In the genomic region with DNA sequence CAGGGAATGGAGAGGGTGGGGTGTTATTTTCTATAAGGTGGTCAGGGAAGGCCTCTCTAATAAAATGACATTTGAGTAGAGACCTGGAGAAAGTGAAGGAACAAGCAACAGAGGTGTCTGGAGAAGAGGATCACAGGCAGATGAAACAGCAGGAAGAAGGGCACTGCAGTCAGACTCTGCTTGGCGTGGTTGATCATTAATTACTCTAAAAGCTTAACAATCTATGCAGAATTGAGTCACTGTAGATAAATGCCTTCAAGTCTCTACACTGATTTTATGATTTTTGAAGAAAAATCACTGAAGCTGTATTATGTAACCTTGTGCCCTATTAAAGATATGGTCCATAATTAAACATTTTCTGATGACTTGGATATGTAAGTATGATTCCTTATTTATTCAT, we compare ENCODE assay signal across 20 cellular contexts.
"Had no signal": no experiment of that assay in that cellular context is flagged by ENCODE, and none has a peak within 500 bp of the region (broad histone marks: within the 10 kb centered on the region; RNA-seq: fewer than 3 reads in every experiment).

No MANE protein-coding gene starts in this region.

- H3K27me3 Mint-ChIP-seq: activated naive CD4-positive, alpha-beta T cell treated with anti-CD3 and anti-CD28 coated beads, Interleukin-2, amount 10 ng/mL, durations not matched to agents 7 days and 5 days; memory B cell; naive thymus-derived CD8-positive, alpha-beta T cell; stimulated activated naive CD8-positive, alpha-beta T cell treated with anti-CD3 and anti-CD28 coated beads, Interleukin-15, amount 100 ng/mL, for 72 hours had no signal

- H3K27ac Mint-ChIP-seq: activated naive CD4-positive, alpha-beta T cell treated with anti-CD3 and anti-CD28 coated beads, Interleukin-2, amount 10 ng/mL, durations not matched to agents 7 days and 5 days; memory B cell; stimulated activated naive CD8-positive, alpha-beta T cell treated with anti-CD3 and anti-CD28 coated beads, Interleukin-15, amount 100 ng/mL, for 72 hours had no signal

- H3K27me3 ChIP-seq: ascending aorta, neutrophil, pancreas, right lobe of liver, suprapubic skin had no signal

- H3K4me1 ChIP-seq: pancreas had no signal

- H3K9me3 ChIP-seq: ascending aorta, left ventricle myocardium inferior, neutrophil, pancreas, right lobe of liver, suprapubic skin had no signal

- ATAC-seq: activated T-cell treated with anti-CD3 and anti-CD28 coated beads, Interleukin-2, amount 50 U/mL, for 4 hours; naive thymus-derived CD8-positive, alpha-beta T cell; stimulated activated naive CD8-positive, alpha-beta T cell treated with anti-CD3 and anti-CD28 coated beads, Interleukin-15, amount 100 ng/mL, for 72 hours had no signal

- H3K4me3 Mint-ChIP-seq: activated naive CD4-positive, alpha-beta T cell treated with anti-CD3 and anti-CD28 coated beads, Interleukin-2, amount 10 ng/mL, durations not matched to agents 7 days and 5 days; activated T-cell treated with anti-CD3 and anti-CD28 coated beads, Interleukin-2, amount 50 U/mL, for 4 hours; memory B cell; stimulated activated naive CD8-positive, alpha-beta T cell treated with anti-CD3 and anti-CD28 coated beads, Interleukin-15, amount 100 ng/mL, for 72 hours had no signal

- DNase-seq: activated CD4-positive, alpha-beta T cell treated with anti-CD3 and anti-CD28 coated beads, Interleukin-2, amount 50 U/mL, for 1 hour; activated CD4-positive, CD25-positive, alpha-beta regulatory T cell treated with anti-CD3 and anti-CD28 coated beads, Interleukin-2, amount 50 U/mL, for 72 hours; activated CD8-positive, alpha-beta memory T cell treated with anti-CD3 and anti-CD28 coated beads, Interleukin-2, amount 50 U/mL, for 4 hours; activated naive CD4-positive, alpha-beta T cell treated with anti-CD3 and anti-CD28 coated beads, Interleukin-2, amount 10 ng/mL, durations not matched to agents 7 days and 5 days; activated T-cell treated with anti-CD3 and anti-CD28 coated beads, Interleukin-2, amount 50 U/mL, for 4 hours; erythroblast; head of caudate nucleus; kidney; left ventricle myocardium inferior; naive thymus-derived CD8-positive, alpha-beta T cell; pancreas; right lobe of liver; stimulated activated CD4-positive, alpha-beta T cell treated with anti-CD3 and anti-CD28 coated beads, Interleukin-4, amount 100 ng/mL, for 1 hour; stimulated activated naive CD8-positive, alpha-beta T cell treated with anti-CD3 and anti-CD28 coated beads, Interleukin-15, amount 100 ng/mL, for 72 hours; trophoblast cell had no signal

- H3K36me3 ChIP-seq: ascending aorta, left ventricle myocardium inferior, neutrophil, pancreas, right lobe of liver, suprapubic skin had no signal

- H3K4me3 ChIP-seq: ascending aorta, left ventricle myocardium inferior, pancreas, right lobe of liver, smooth muscle cell, suprapubic skin had no signal

- H3K27ac ChIP-seq: ascending aorta, left ventricle myocardium inferior, neutrophil, pancreas, right lobe of liver, suprapubic skin had no signal
